ENCODE assay signal across 8 cellular contexts in genomic region chr3:131026321-131027151, GRCh38. TPM values are rescaled to one million over a fixed set of nuclear protein-coding genes. Genes with fewer than 3 reads are reported as not detected.
DNase-seq lines count a peak whose midpoint lies in the region; ATAC-seq and TF ChIP-seq lines count a peak whose summit lies in the region.

A gene with protein sequence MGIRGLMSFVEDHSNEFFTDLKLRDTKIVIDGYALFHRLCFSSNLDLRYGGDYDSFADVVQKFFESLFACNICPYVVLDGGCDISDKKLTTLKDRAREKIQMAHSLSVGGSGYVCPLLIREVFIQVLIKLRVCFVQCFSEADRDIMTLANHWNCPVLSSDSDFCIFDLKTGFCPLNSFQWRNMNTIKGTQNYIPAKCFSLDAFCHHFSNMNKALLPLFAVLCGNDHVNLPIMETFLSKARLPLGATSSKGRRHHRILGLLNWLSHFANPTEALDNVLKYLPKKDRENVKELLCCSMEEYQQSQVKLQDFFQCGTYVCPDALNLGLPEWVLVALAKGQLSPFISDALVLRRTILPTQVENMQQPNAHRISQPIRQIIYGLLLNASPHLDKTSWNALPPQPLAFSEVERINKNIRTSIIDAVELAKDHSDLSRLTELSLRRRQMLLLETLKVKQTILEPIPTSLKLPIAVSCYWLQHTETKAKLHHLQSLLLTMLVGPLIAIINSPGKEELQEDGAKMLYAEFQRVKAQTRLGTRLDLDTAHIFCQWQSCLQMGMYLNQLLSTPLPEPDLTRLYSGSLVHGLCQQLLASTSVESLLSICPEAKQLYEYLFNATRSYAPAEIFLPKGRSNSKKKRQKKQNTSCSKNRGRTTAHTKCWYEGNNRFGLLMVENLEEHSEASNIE (minus strand): TSS chr3:131026825. CDS start chr3:131025306, 1,519 bp downstream.
NEK11 (plus strand) TSS chr3:131026877; CDS start chr3:131029709, 2,832 bp downstream.

- no peaks in the 10 kb centered on the region for H3K27me3 ChIP-seq in kidney epithelial cell (ENCODE audit: control insufficient read depth, insufficient read depth, low read length)

- DNase-seq in AG10803 (ENCODE audit: low read depth) (peak; percentile 86), NCI-H345 treated with DMSO at 0.1 percent for 48 hours (lab: John Stamatoyannopoulos, UW; ENCODE audit: unreplicated experiment) (peak; percentile 53), cerebellar nuclear complex (lab: John Stamatoyannopoulos, UW) (peak; percentile 6 to 41), kidney epithelial cell (ENCODE audit: low read depth) (peak; percentile 47)
- DNase-seq in stimulated activated CD4-positive, alpha-beta T cell treated with anti-CD3 and anti-CD28 coated beads, Interleukin-15, amount 100 ng/mL, for 48 hours (ENCODE audit: low read depth in 2 of 2), result peak; percentile 82 to 87

- TF ChIP-seq CTCF in AG10803 (conservative IDR thresholded peaks at IDR 0.05; ENCODE audit: low read length), result no peak
- no peak for TF ChIP-seq CTCF in kidney epithelial cell (IDR thresholded peaks at IDR 0.05; ENCODE audit: insufficient read depth, low read length, poor library complexity, severe bottlenecking)

- peak; percentile 99 for ATAC-seq in GM19035 (IDR thresholded peaks at IDR 0.05; ENCODE audit: unreplicated experiment)
- peak; percentile 98 for ATAC-seq in HG03342 (IDR thresholded peaks at IDR 0.05; ENCODE audit: unreplicated experiment)
- ATAC-seq in activated CD4-positive, CD25-positive, alpha-beta regulatory T cell treated with anti-CD3 and anti-CD28 coated beads, Interleukin-2, amount 50 U/mL, for 24 hours, result peak; percentile 98 to 99

- no peaks in the 10 kb centered on the region for H3K36me3 ChIP-seq in kidney epithelial cell (ENCODE audit: control insufficient read depth, insufficient read depth, low read length)

- H3K4me3 ChIP-seq in AG10803 (ENCODE audit: low read length) (peak within 1 kb of the TSS; percentile 86), kidney epithelial cell (ENCODE audit: low read depth, low read length) (peak within 1 kb of the TSS; percentile 74)

RNA-seq across cellular contexts. Expression of the first gene that starts in this region (rescaled TPM):
- 4.1 and 5.8 TPM in 2 replicates for total RNA-seq in kidney epithelial cell

RNA-seq across cellular contexts. Expression of gene NEK11, which starts in this region (rescaled TPM):
- 5.1 and 7.6 TPM in 2 replicates for total RNA-seq in kidney epithelial cell

Comparison
In these comparisons a context has a peak if more than half of its experiments do, and no peak if none do; other contexts are left out.
1. Peak in every context shown above with its lines: DNase-seq, ATAC-seq and H3K4me3 ChIP-seq.
2. DNase-seq: peak in every context shown above with its lines; median percentile 86 in AG10803; 84 in stimulated activated CD4-positive, alpha-beta T cell treated with anti-CD3 and anti-CD28 coated beads, Interleukin-15, amount 100 ng/mL, for 48 hours; 53 in NCI-H345 treated with DMSO at 0.1 percent for 48 hours; 47 in kidney epithelial cell; 24 in cerebellar nuclear complex.